In genomic region chr1:157363660-157364140, GRCh38 we compare ENCODE assay signal across 8 cellular contexts.
A peak's percentile ranks its signal among the peaks of the same experiment; 100 is the strongest.
DNase-seq lines count a peak whose midpoint lies in the region; ATAC-seq and TF ChIP-seq lines count a peak whose summit lies in the region.

No MANE protein-coding gene starts in this region.

- no peaks in the 10 kb centered on the region for H3K4me1 Mint-ChIP-seq in nephron

- peak; percentile 75 for TF ChIP-seq CTCF in choroid plexus epithelial cell (conservative IDR thresholded peaks at IDR 0.05; ENCODE audit: low read depth, low read length)
- TF ChIP-seq CTCF in nephron (IDR thresholded peaks at IDR 0.05; ENCODE audit: unreplicated experiment in 3 of 3), result peak; percentile 42 to 51 (median 48)

- no peaks in the 10 kb centered on the region for H3K9me3 Mint-ChIP-seq in nephron

- H3K4me3 ChIP-seq in choroid plexus epithelial cell (ENCODE audit: low read depth, low read length), result no peak overlapping the region

- no peak overlapping the region for H3K4me3 Mint-ChIP-seq in nephron

- H3K27ac Mint-ChIP-seq in nephron, result no peak overlapping the region

- peaks cover 9% of the 10 kb centered on the region for H3K27me3 Mint-ChIP-seq in nephron (ENCODE audit: low read depth)

- DNase-seq in stimulated activated CD4-positive, alpha-beta T cell treated with anti-CD3 and anti-CD28 coated beads, Interleukin-15, amount 100 ng/mL, for 24 hours, result peak; percentile 12
- no peak for DNase-seq in stimulated activated CD4-positive, alpha-beta T cell treated with anti-CD3 and anti-CD28 coated beads, Interleukin-2, amount 100 ng/mL, for 48 hours
- DNase-seq in NCI-H82 treated with DMSO at 0.1 percent for 48 hours (lab: John Stamatoyannopoulos, UW; ENCODE audit: unreplicated experiment) (peak; percentile 13), choroid plexus epithelial cell (ENCODE audit: low read depth) (peak; percentile 59)
- no peak for DNase-seq in stimulated activated CD4-positive, alpha-beta T cell treated with anti-CD3 and anti-CD28 coated beads, Interleukin-4, amount 100 ng/mL, for 24 hours

- ATAC-seq in HG02610 (IDR thresholded peaks at IDR 0.05; ENCODE audit: unreplicated experiment) (peak; percentile 56), HG02870 (IDR thresholded peaks at IDR 0.05; ENCODE audit: unreplicated experiment) (no peak)

- H3K36me3 Mint-ChIP-seq in nephron (ENCODE audit: low read depth), result no peaks in the 10 kb centered on the region

Comparison
In these comparisons a context has a peak if more than half of its experiments do, and no peak if none do; other contexts are left out.
1. DNase-seq: peak in stimulated activated CD4-positive, alpha-beta T cell treated with anti-CD3 and anti-CD28 coated beads, Interleukin-15, amount 100 ng/mL, for 24 hours (single experiment), NCI-H82 treated with DMSO at 0.1 percent for 48 hours (single experiment) and choroid plexus epithelial cell (single experiment); none in stimulated activated CD4-positive, alpha-beta T cell treated with anti-CD3 and anti-CD28 coated beads, Interleukin-2, amount 100 ng/mL, for 48 hours (0 of 2) and stimulated activated CD4-positive, alpha-beta T cell treated with anti-CD3 and anti-CD28 coated beads, Interleukin-4, amount 100 ng/mL, for 24 hours (single experiment).